9 cellular contexts compared by ENCODE assay signal in genomic region chr9:89309166-89309565, GRCh38. TPM values are rescaled to one million over a fixed set of nuclear protein-coding genes. Genes with fewer than 3 reads are reported as not detected.
DNase-seq lines count a peak whose midpoint lies in the region; ATAC-seq, FAIRE-seq and TF ChIP-seq lines count a peak whose summit lies in the region.
"Had no signal": no experiment of that assay in that cellular context is flagged by ENCODE, and none has a peak within 500 bp of the region (broad histone marks: within the 10 kb centered on the region; RNA-seq: fewer than 3 reads in every experiment).

No MANE protein-coding gene starts in this region.

- H3K9me3 ChIP-seq in BLaER1 treated with 17β-estradiol and CSF1 and Interleukin-3, amounts not matched to agents 10 nM and 100 nM (replicated peaks in 1 of 11) = no peaks in the 10 kb centered on the region
- 0 out of 2 replicates have a peak, but pooled peaks cover 4% of the 10 kb centered on the region for H3K9me3 ChIP-seq in HUES64 (ENCODE audit: insufficient read depth, low read depth, low read length)
- no peaks in the 10 kb centered on the region for H3K9me3 ChIP-seq in astrocyte (ENCODE audit: insufficient read depth, low read depth, low read length)
- H3K9me3 ChIP-seq in mesenchymal stem cell (ENCODE audit: control insufficient read depth, low read length) = no peaks in the 10 kb centered on the region

- H3K36me3 Mint-ChIP-seq in astrocyte (ENCODE audit: low read depth, unreplicated experiment) = no peaks in the 10 kb centered on the region
- peaks cover 5% of the 10 kb centered on the region for H3K36me3 Mint-ChIP-seq in natural killer cell treated with Interleukin-12 subunit alpha and Interleukin-12 subunit beta and Interleukin-15 and Interleukin-18, amount 100 ng/mL, for 72 hours

- no peaks in the 10 kb centered on the region for H3K27me3 Mint-ChIP-seq in astrocyte (ENCODE audit: low read depth, unreplicated experiment)
- no peaks in the 10 kb centered on the region for H3K27me3 Mint-ChIP-seq in natural killer cell treated with Interleukin-12 subunit alpha and Interleukin-12 subunit beta and Interleukin-15 and Interleukin-18, amount 100 ng/mL, for 72 hours

- peak overlapping the region in 2 of 10 experiments; percentile 74 to 89; a peak in 2 of 20 replicates for H3K4me3 ChIP-seq in BLaER1 treated with 17β-estradiol and CSF1 and Interleukin-3, amounts not matched to agents 10 nM and 100 nM
- no peak overlapping the region for H3K4me3 ChIP-seq in HUES64 (ENCODE audit: low read length)
- H3K4me3 ChIP-seq in astrocyte (ENCODE audit: insufficient read depth, low read depth, low read length) = no peak overlapping the region
- H3K4me3 ChIP-seq in mesenchymal stem cell (ENCODE audit: insufficient read depth in 1 of 2, low read depth in 1 of 2, low read length in 2 of 2) = peak overlapping the region in 1 of 2 experiments; percentile 89

- H3K4ac ChIP-seq in mesenchymal stem cell (ENCODE audit: low read depth in 1 of 2, low read length in 2 of 2) = no peak overlapping the region

- H3K9ac ChIP-seq in BLaER1 treated with 17β-estradiol and CSF1 and Interleukin-3, amounts not matched to agents 10 nM and 100 nM = no peak overlapping the region; a peak in 1 of 22 replicates
- H3K9ac ChIP-seq in HUES64 (ENCODE audit: low read depth, low read length) = 0 out of 2 replicates have a peak overlapping the region, but pooled peaks have one; percentile 97
- H3K9ac ChIP-seq in astrocyte (ENCODE audit: low read length) = no peak overlapping the region
- no peak overlapping the region for H3K9ac ChIP-seq in mesenchymal stem cell (ENCODE audit: low read length)

- H2AK5ac ChIP-seq in mesenchymal stem cell (ENCODE audit: low read length, severe bottlenecking) = no peak overlapping the region

- H2AFZ ChIP-seq in astrocyte (ENCODE audit: low read depth, low read length) (no peak overlapping the region), mesenchymal stem cell (ENCODE audit: low read depth, low read length) (no peak overlapping the region)

- no peaks in the 10 kb centered on the region for H3K27me3 ChIP-seq in BLaER1 treated with 17β-estradiol and CSF1 and Interleukin-3, amounts not matched to agents 10 nM and 100 nM
- H3K27me3 ChIP-seq in HUES64 (ENCODE audit: insufficient read depth, low read length) (no peaks in the 10 kb centered on the region), astrocyte (ENCODE audit: insufficient read depth, low read length) (no peaks in the 10 kb centered on the region), mesenchymal stem cell (ENCODE audit: control insufficient read depth in 1 of 2, insufficient read depth in 1 of 2, low read length in 2 of 2) (no peaks in the 10 kb centered on the region)

- FAIRE-seq in astrocyte (lab: Jason Lieb, UNC) = no peak

- peak overlapping the region; percentile 85 for H3K4me3 Mint-ChIP-seq in astrocyte (ENCODE audit: unreplicated experiment)
- peak overlapping the region; percentile 95 for H3K4me3 Mint-ChIP-seq in natural killer cell treated with Interleukin-12 subunit alpha and Interleukin-12 subunit beta and Interleukin-15 and Interleukin-18, amount 100 ng/mL, for 72 hours

- no peak overlapping the region for H3K14ac ChIP-seq in mesenchymal stem cell (ENCODE audit: low read length in 2 of 2)

- H3K4me1 Mint-ChIP-seq in astrocyte (ENCODE audit: low read depth, unreplicated experiment) = peaks cover 17% of the 10 kb centered on the region
- peaks cover 11 to 31% of the 10 kb centered on the region in 2 donors for H3K4me1 Mint-ChIP-seq in natural killer cell treated with Interleukin-12 subunit alpha and Interleukin-12 subunit beta and Interleukin-15 and Interleukin-18, amount 100 ng/mL, for 72 hours (ENCODE audit: low read depth in 2 of 2)

- H3K36me3 ChIP-seq in BLaER1 treated with 17β-estradiol and CSF1 and Interleukin-3, amounts not matched to agents 10 nM and 100 nM = peaks cover 0 to 21% (median 11%) of the 10 kb centered on the region in 11 experiments; a peak in 11 of 22 replicates
- H3K36me3 ChIP-seq in HUES64 (ENCODE audit: insufficient read depth, low read length) = peaks cover 25% of the 10 kb centered on the region
- no peaks in the 10 kb centered on the region for H3K36me3 ChIP-seq in astrocyte (ENCODE audit: insufficient read depth, low read length)
- H3K36me3 ChIP-seq in mesenchymal stem cell (ENCODE audit: control insufficient read depth in 1 of 2, insufficient read depth in 2 of 2, low read depth in 1 of 2, low read length in 2 of 2) = peaks cover 0 to 16% of the 10 kb centered on the region in 2 experiments

- H3K18ac ChIP-seq in mesenchymal stem cell (ENCODE audit: low read depth in 1 of 2, low read length in 2 of 2) = no peak overlapping the region

- H4K91ac ChIP-seq in mesenchymal stem cell (ENCODE audit: low read length) = no peak overlapping the region

- H3K27ac ChIP-seq in BLaER1 treated with 17β-estradiol and CSF1 and Interleukin-3, amounts not matched to agents 10 nM and 100 nM = peak overlapping the region in 8 of 11 experiments; percentile 98 to 100 (median 99); a peak in 11 of 22 replicates
- no peak overlapping the region for H3K27ac ChIP-seq in HUES64 (ENCODE audit: low read depth, low read length)
- H3K27ac ChIP-seq in astrocyte (ENCODE audit: low read depth, low read length) = no peak overlapping the region
- no peak overlapping the region for H3K27ac ChIP-seq in mesenchymal stem cell (ENCODE audit: low read length, poor library complexity, severe bottlenecking)

- H3K23ac ChIP-seq in mesenchymal stem cell (ENCODE audit: low read length in 2 of 2) = no peak overlapping the region

- H2BK12ac ChIP-seq in mesenchymal stem cell (ENCODE audit: low read length in 2 of 2) = no peak overlapping the region

- H4K20me1 ChIP-seq in BLaER1 treated with 17β-estradiol and CSF1 and Interleukin-3, amounts not matched to agents 10 nM and 100 nM = peaks cover 0 to 29% (median 28%) of the 10 kb centered on the region in 11 experiments; a peak in 17 of 22 replicates
- peaks cover 21% of the 10 kb centered on the region for H4K20me1 ChIP-seq in astrocyte (ENCODE audit: insufficient read depth, low read length)

- H2BK5ac ChIP-seq in mesenchymal stem cell (ENCODE audit: low read depth, low read length, poor library complexity, severe bottlenecking) = no peak overlapping the region

- peak overlapping the region; percentile 70 to 90 (median 83) for H3K4me2 ChIP-seq in BLaER1 treated with 17β-estradiol and CSF1 and Interleukin-3, amounts not matched to agents 10 nM and 100 nM
- H3K4me2 ChIP-seq in astrocyte (ENCODE audit: low read length) (peak overlapping the region; percentile 92), mesenchymal stem cell (ENCODE audit: low read length, poor library complexity, severe bottlenecking) (no peak overlapping the region)

- 93% methylated on average over 6 of the region's 6 CpGs for WGBS in HUES64
- 97% methylated on average over 3 of the region's 6 CpGs for WGBS in mesenchymal stem cell

- H2BK15ac ChIP-seq in mesenchymal stem cell (ENCODE audit: low read depth, poor library complexity, severe bottlenecking) = no peak overlapping the region

- ATAC-seq in natural killer cell treated with Interleukin-12 subunit alpha and Interleukin-12 subunit beta and Interleukin-15 and Interleukin-18, amount 100 ng/mL, for 72 hours = no peak
- no peak for ATAC-seq in HG03097 (IDR thresholded peaks at IDR 0.05; ENCODE audit: low FRiP score, unreplicated experiment)

- H3K9me3 Mint-ChIP-seq in astrocyte (ENCODE audit: unreplicated experiment) = no peaks in the 10 kb centered on the region
- H3K9me3 Mint-ChIP-seq in natural killer cell treated with Interleukin-12 subunit alpha and Interleukin-12 subunit beta and Interleukin-15 and Interleukin-18, amount 100 ng/mL, for 72 hours = no peaks in the 10 kb centered on the region

- H3K4me1 ChIP-seq in BLaER1 treated with 17β-estradiol and CSF1 and Interleukin-3, amounts not matched to agents 10 nM and 100 nM = peaks cover 15 to 31% (median 24%) of the 10 kb centered on the region in 10 experiments
- H3K4me1 ChIP-seq in HUES64 (ENCODE audit: insufficient read depth, low read length) (peaks cover 16% of the 10 kb centered on the region), astrocyte (ENCODE audit: insufficient read depth, low read length) (peaks cover 14% of the 10 kb centered on the region), mesenchymal stem cell (ENCODE audit: control insufficient read depth, insufficient read depth, low read depth, low read length) (peaks cover 2% of the 10 kb centered on the region)

- no peak overlapping the region for H2BK120ac ChIP-seq in mesenchymal stem cell (ENCODE audit: low read depth, low read length)

- peaks cover 39% of the 10 kb centered on the region for H3K79me2 ChIP-seq in astrocyte (ENCODE audit: insufficient read depth, low read length)

- no peak overlapping the region for H4K8ac ChIP-seq in mesenchymal stem cell (ENCODE audit: low read length)

- peaks cover 8% of the 10 kb centered on the region for H3K79me1 ChIP-seq in mesenchymal stem cell (replicated peaks; ENCODE audit: low read length, poor library complexity, severe bottlenecking)

- DNase-seq in astrocyte (ENCODE audit: low read depth) = no peak
- DNase-seq in natural killer cell treated with Interleukin-12 subunit alpha and Interleukin-12 subunit beta and Interleukin-15 and Interleukin-18, amount 100 ng/mL, for 72 hours (ENCODE audit: low spot score) = no peak
- no peak for DNase-seq in mesenchymal stem cell
- no peak for DNase-seq in DMS153 treated with DMSO at 0.1 percent for 48 hours (lab: John Stamatoyannopoulos, UW; ENCODE audit: unreplicated experiment)
- no peak for DNase-seq in NCI-H2227 treated with DMSO at 0.1 percent for 48 hours (lab: John Stamatoyannopoulos, UW)
- DNase-seq: posterior cingulate gyrus had no signal

- no peak for TF ChIP-seq CTCF in astrocyte (IDR thresholded peaks at IDR 0.05; ENCODE audit: insufficient read depth, low read depth, low read length)

- H3K27ac Mint-ChIP-seq in astrocyte (ENCODE audit: unreplicated experiment) = peak overlapping the region; percentile 96
- H3K27ac Mint-ChIP-seq in natural killer cell treated with Interleukin-12 subunit alpha and Interleukin-12 subunit beta and Interleukin-15 and Interleukin-18, amount 100 ng/mL, for 72 hours = peak overlapping the region; percentile 98 to 99

RNA-seq across cellular contexts. Expression of gene CKS2, which starts 1.8 kb away (rescaled TPM):
- polyA plus RNA-seq in HUES64 (2013, experiment 1 of 2) = 314 TPM
- 369 TPM for polyA plus RNA-seq in HUES64 (2013, experiment 2 of 2)
- total RNA-seq in astrocyte = 47.0 and 69.9 TPM in 2 replicates
- total RNA-seq in natural killer cell treated with Interleukin-12 subunit alpha and Interleukin-12 subunit beta and Interleukin-15 and Interleukin-18, amount 100 ng/mL, for 72 hours = 100 to 1,000 TPM in 1 of 2 donors, 10 to 100 TPM in 1; 90.2 to 165 TPM
- polyA plus RNA-seq in mesenchymal stem cell (2013, experiment 1 of 2) = 74.4 TPM
- 72.6 TPM for polyA plus RNA-seq in mesenchymal stem cell (2013, experiment 2 of 2)

RNA-seq across cellular contexts. Expression of gene SECISBP2, which starts 9.1 kb away (rescaled TPM):
- polyA plus RNA-seq in HUES64 (2013, experiment 1 of 2) = 38.4 TPM
- 39.3 TPM for polyA plus RNA-seq in HUES64 (2013, experiment 2 of 2)
- total RNA-seq in astrocyte = 17.8 and 19.0 TPM in 2 replicates
- 10 to 100 TPM; 43.1 to 63.6 TPM for total RNA-seq in natural killer cell treated with Interleukin-12 subunit alpha and Interleukin-12 subunit beta and Interleukin-15 and Interleukin-18, amount 100 ng/mL, for 72 hours
- polyA plus RNA-seq in mesenchymal stem cell (2013, experiment 1 of 2) = 20.4 TPM
- 18.6 TPM for polyA plus RNA-seq in mesenchymal stem cell (2013, experiment 2 of 2)

Comparison
In these comparisons a context has a peak if more than half of its experiments do, and no peak if none do; other contexts are left out.
1. H3K27ac ChIP-seq: peak in BLaER1 treated with 17β-estradiol and CSF1 and Interleukin-3, amounts not matched to agents 10 nM and 100 nM (8 of 11); none in HUES64 (single experiment), astrocyte (single experiment) and mesenchymal stem cell (single experiment).